17 cellular contexts compared by ENCODE assay signal in the genomic region with DNA sequence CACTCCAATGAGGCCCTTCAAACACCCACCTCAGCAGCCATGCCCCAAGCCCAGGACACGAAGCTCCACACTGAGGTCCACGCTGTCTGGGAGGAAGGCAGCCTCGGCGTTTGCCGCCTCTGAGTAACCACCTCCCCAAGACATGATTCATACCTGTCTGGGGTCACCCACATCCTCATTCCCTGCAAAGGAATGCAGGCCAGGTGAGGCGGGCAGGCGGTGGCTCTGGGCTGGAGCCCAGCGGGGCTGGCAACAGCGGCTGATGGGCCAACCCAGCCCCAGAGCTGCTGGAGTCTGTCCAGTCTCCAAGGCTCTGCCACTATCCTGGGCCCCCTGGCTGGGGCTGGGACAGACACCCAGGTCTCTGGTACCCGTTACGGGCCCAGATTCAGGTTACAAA. TPM values are rescaled to one million over a fixed set of nuclear protein-coding genes. Genes with fewer than 3 reads are reported as not detected.
DNase-seq lines count a peak whose midpoint lies in the region; ATAC-seq and TF ChIP-seq lines count a peak whose summit lies in the region.
"Had no signal": no experiment of that assay in that cellular context is flagged by ENCODE, and none has a peak within 500 bp of the region (broad histone marks: within the 10 kb centered on the region; RNA-seq: fewer than 3 reads in every experiment).

No MANE protein-coding gene starts in this region.

- peaks cover 57% of the 10 kb centered on the region for H3K4me1 Mint-ChIP-seq in stimulated activated naive CD8-positive, alpha-beta T cell treated with anti-CD3 and anti-CD28 coated beads, Interleukin-15, Interleukin-2, amounts not matched to agents 100 ng/mL and 50 ng/mL, for 24 hours (ENCODE audit: low read depth)
- H3K4me1 Mint-ChIP-seq in stimulated activated naive CD8-positive, alpha-beta T cell treated with anti-CD3 and anti-CD28 coated beads, Interleukin-15, amount 100 ng/mL, for 72 hours, result peaks cover 36% of the 10 kb centered on the region
- H3K4me1 Mint-ChIP-seq: central memory CD8-positive, alpha-beta T cell had no signal

- peak overlapping the region; percentile 31 for H3K27ac Mint-ChIP-seq in stimulated activated naive CD8-positive, alpha-beta T cell treated with anti-CD3 and anti-CD28 coated beads, Interleukin-15, Interleukin-2, amounts not matched to agents 100 ng/mL and 50 ng/mL, for 24 hours
- peak overlapping the region in 1 of 2 donors; percentile 65 for H3K27ac Mint-ChIP-seq in stimulated activated naive CD8-positive, alpha-beta T cell treated with anti-CD3 and anti-CD28 coated beads, Interleukin-15, amount 100 ng/mL, for 72 hours
- H3K27ac Mint-ChIP-seq: activated naive CD4-positive, alpha-beta T cell treated with anti-CD3 and anti-CD28 coated beads, Interleukin-2, amount 10 ng/mL, durations not matched to agents 7 days and 5 days; memory B cell had no signal

- no peak for ATAC-seq in stimulated activated naive CD8-positive, alpha-beta T cell treated with anti-CD3 and anti-CD28 coated beads, Interleukin-15, amount 100 ng/mL, for 72 hours
- peak; percentile 70 for ATAC-seq in body of pancreas
- ATAC-seq in lower lobe of right lung, result peak; percentile 80 to 82
- no peak for ATAC-seq in GM18868 (IDR thresholded peaks at IDR 0.05; ENCODE audit: unreplicated experiment)

- peaks cover 66% of the 10 kb centered on the region for H3K4me1 ChIP-seq in body of pancreas
- H3K4me1 ChIP-seq in lower lobe of right lung, result peaks cover 43% of the 10 kb centered on the region

- peak; percentile 19 to 45 (median 26) for TF ChIP-seq POLR2A in body of pancreas (IDR thresholded peaks at IDR 0.05)

- H3K9me3 Mint-ChIP-seq in stimulated activated naive CD8-positive, alpha-beta T cell treated with anti-CD3 and anti-CD28 coated beads, Interleukin-15, Interleukin-2, amounts not matched to agents 100 ng/mL and 50 ng/mL, for 24 hours, result no peaks in the 10 kb centered on the region
- H3K9me3 Mint-ChIP-seq in stimulated activated naive CD8-positive, alpha-beta T cell treated with anti-CD3 and anti-CD28 coated beads, Interleukin-15, amount 100 ng/mL, for 72 hours, result no peaks in the 10 kb centered on the region
- H3K9me3 Mint-ChIP-seq: activated naive CD4-positive, alpha-beta T cell treated with anti-CD3 and anti-CD28 coated beads, Interleukin-2, amount 10 ng/mL, durations not matched to agents 7 days and 5 days; central memory CD8-positive, alpha-beta T cell; memory B cell had no signal

- H3K27ac ChIP-seq in body of pancreas (peak overlapping the region; percentile 47 to 83 (median 74)), lower lobe of right lung (peak overlapping the region; percentile 31), coronary artery (peak overlapping the region in 1 of 2 donors; percentile 25)
- H3K27ac ChIP-seq: suprapubic skin had no signal

- H3K36me3 ChIP-seq in body of pancreas (replicated peaks in 1 of 2; ENCODE audit: insufficient read depth in 1 of 2, low read depth in 2 of 2), result no peaks in the 10 kb centered on the region
- H3K36me3 ChIP-seq in lower lobe of right lung, result no peaks in the 10 kb centered on the region
- H3K36me3 ChIP-seq: suprapubic skin had no signal

- H3K4me3 ChIP-seq in body of pancreas, result no peak overlapping the region
- no peak overlapping the region for H3K4me3 ChIP-seq in lower lobe of right lung
- no peak overlapping the region for H3K4me3 ChIP-seq in coronary artery
- H3K4me3 ChIP-seq: hepatocyte, suprapubic skin had no signal

- H3K9me3 ChIP-seq in body of pancreas (no peaks in the 10 kb centered on the region), lower lobe of right lung (no peaks in the 10 kb centered on the region)
- H3K9me3 ChIP-seq: suprapubic skin had no signal

- intact Hi-C loops in body of pancreas (cut with DNase I), result no loop called here
- intact Hi-C loops in lower lobe of right lung (cut with DNase I), result no loop called here

- no peaks in the 10 kb centered on the region for H3K27me3 ChIP-seq in body of pancreas
- H3K27me3 ChIP-seq in lower lobe of right lung (ENCODE audit: low read depth), result no peaks in the 10 kb centered on the region
- H3K27me3 ChIP-seq: hepatocyte, suprapubic skin had no signal

- DNase-seq in stimulated activated naive CD8-positive, alpha-beta T cell treated with anti-CD3 and anti-CD28 coated beads, Interleukin-15, amount 100 ng/mL, for 72 hours, result no peak
- DNase-seq in body of pancreas (peak; percentile 61 to 79 (median 66)), lower lobe of right lung (peak; percentile 64), dedifferentiated amniotic fluid mesenchymal stem cell (ENCODE audit: extremely low spot score) (no peak), DMS 273 treated with DMSO at 0.1 percent for 48 hours (lab: John Stamatoyannopoulos, UW) (no peak), coronary artery (ENCODE audit: low spot score) (no peak)
- DNase-seq: activated naive CD4-positive, alpha-beta T cell treated with anti-CD3 and anti-CD28 coated beads, Interleukin-2, amount 10 ng/mL, durations not matched to agents 7 days and 5 days; DMS53; NCI-H1930; SHP77 treated with DMSO at 0.1 percent for 48 hours; small intestine had no signal

- H3K27me3 Mint-ChIP-seq in stimulated activated naive CD8-positive, alpha-beta T cell treated with anti-CD3 and anti-CD28 coated beads, Interleukin-15, Interleukin-2, amounts not matched to agents 100 ng/mL and 50 ng/mL, for 24 hours, result no peaks in the 10 kb centered on the region
- H3K27me3 Mint-ChIP-seq in stimulated activated naive CD8-positive, alpha-beta T cell treated with anti-CD3 and anti-CD28 coated beads, Interleukin-15, amount 100 ng/mL, for 72 hours, result no peaks in the 10 kb centered on the region
- H3K27me3 Mint-ChIP-seq: memory B cell had no signal

- no peak overlapping the region for H3K4me3 Mint-ChIP-seq in stimulated activated naive CD8-positive, alpha-beta T cell treated with anti-CD3 and anti-CD28 coated beads, Interleukin-15, Interleukin-2, amounts not matched to agents 100 ng/mL and 50 ng/mL, for 24 hours
- H3K4me3 Mint-ChIP-seq in stimulated activated naive CD8-positive, alpha-beta T cell treated with anti-CD3 and anti-CD28 coated beads, Interleukin-15, amount 100 ng/mL, for 72 hours, result no peak overlapping the region
- H3K4me3 Mint-ChIP-seq: activated naive CD4-positive, alpha-beta T cell treated with anti-CD3 and anti-CD28 coated beads, Interleukin-2, amount 10 ng/mL, durations not matched to agents 7 days and 5 days; central memory CD8-positive, alpha-beta T cell; memory B cell had no signal

- TF ChIP-seq CTCF in body of pancreas (IDR thresholded peaks at IDR 0.05), result no peak
- TF ChIP-seq CTCF in lower lobe of right lung (IDR thresholded peaks at IDR 0.05), result no peak
- TF ChIP-seq CTCF in coronary artery (IDR thresholded peaks at IDR 0.05), result no peak

- 50 to 53% methylated on average over 2 to 11 of the region's 11 CpGs for whole genome bisulfite sequencing in body of pancreas, 2 donors

- no peaks in the 10 kb centered on the region for H3K36me3 Mint-ChIP-seq in stimulated activated naive CD8-positive, alpha-beta T cell treated with anti-CD3 and anti-CD28 coated beads, Interleukin-15, Interleukin-2, amounts not matched to agents 100 ng/mL and 50 ng/mL, for 24 hours (ENCODE audit: low read depth)
- H3K36me3 Mint-ChIP-seq: activated naive CD4-positive, alpha-beta T cell treated with anti-CD3 and anti-CD28 coated beads, Interleukin-2, amount 10 ng/mL, durations not matched to agents 7 days and 5 days; memory B cell had no signal

RNA-seq across cellular contexts. Expression of a gene that starts 14.8 kb away (rescaled TPM):
- 10 to 100 TPM; 22.7 to 23.9 TPM for total RNA-seq in body of pancreas
- 26.9 TPM for total RNA-seq in lower lobe of right lung

Comparison
In these comparisons a context has a peak if more than half of its experiments do, and no peak if none do; other contexts are left out.
1. ATAC-seq: peak in body of pancreas (single experiment) and lower lobe of right lung (2 of 2); none in stimulated activated naive CD8-positive, alpha-beta T cell treated with anti-CD3 and anti-CD28 coated beads, Interleukin-15, amount 100 ng/mL, for 72 hours (single experiment) and GM18868 (single experiment).
2. DNase-seq: peak in body of pancreas (4 of 4) and lower lobe of right lung (single experiment); none in stimulated activated naive CD8-positive, alpha-beta T cell treated with anti-CD3 and anti-CD28 coated beads, Interleukin-15, amount 100 ng/mL, for 72 hours (0 of 2), dedifferentiated amniotic fluid mesenchymal stem cell (single experiment), DMS 273 treated with DMSO at 0.1 percent for 48 hours (single experiment) and coronary artery (single experiment).